In genomic region chr11:102451041-102451692, GRCh38 we compare ENCODE assay signal across 8 cellular contexts. TPM values are rescaled to one million over a fixed set of nuclear protein-coding genes. Genes with fewer than 3 reads are reported as not detected.
DNase-seq lines count a peak whose midpoint lies in the region; ATAC-seq, FAIRE-seq and TF ChIP-seq lines count a peak whose summit lies in the region.

No MANE protein-coding gene starts in this region.

- H3K9me3 ChIP-seq in small intestine (ENCODE audit: control insufficient read depth, low read depth): no peaks in the 10 kb centered on the region

- H3K27me3 Mint-ChIP-seq in HFFc6 (ENCODE audit: insufficient read depth): peaks cover 2% of the 10 kb centered on the region; the same call in 1 of the 2 replicates
- H3K27me3 Mint-ChIP-seq in activated CD4-positive, alpha-beta memory T cell treated with anti-CD3 and anti-CD28 coated beads for 36 hours: no peaks in the 10 kb centered on the region

- POLR2A ChIA-PET in activated CD4-positive, alpha-beta memory T cell treated with anti-CD3 and anti-CD28 coated beads for 36 hours (lab: Charles Lee): interaction anchor here (0.7 to 1.1 kb wide), 8 partner anchors 21 to 133 kb away, joined by 3 to 7 read pairs (median 4); partner anchors contain the start of gene BIRC2

- H3K9me3 Mint-ChIP-seq in HFFc6: no peaks in the 10 kb centered on the region
- H3K9me3 Mint-ChIP-seq in activated CD4-positive, alpha-beta memory T cell treated with anti-CD3 and anti-CD28 coated beads for 36 hours: no peaks in the 10 kb centered on the region

- H3K27me3 ChIP-seq in small intestine (ENCODE audit: control insufficient read depth in 2 of 2, insufficient read depth in 2 of 2, low read length in 2 of 2): no peaks in the 10 kb centered on the region

- peaks cover 9% of the 10 kb centered on the region for H3K36me3 Mint-ChIP-seq in HFFc6 (ENCODE audit: low read depth)
- peaks cover 44% of the 10 kb centered on the region for H3K36me3 Mint-ChIP-seq in activated CD4-positive, alpha-beta memory T cell treated with anti-CD3 and anti-CD28 coated beads for 36 hours

- peak overlapping the region; percentile 91 for H3K27ac Mint-ChIP-seq in HFFc6
- peak overlapping the region; percentile 96 for H3K27ac Mint-ChIP-seq in activated CD4-positive, alpha-beta memory T cell treated with anti-CD3 and anti-CD28 coated beads for 36 hours

- H3K4me3 ChIP-seq in iPS-11a (ENCODE audit: low read depth, low read length) (peak overlapping the region; percentile 84), small intestine (ENCODE audit: low read depth in 1 of 2, low read length in 2 of 2) (peak overlapping the region; percentile 93 to 94)

- H3K36me3 ChIP-seq in small intestine (ENCODE audit: control insufficient read depth in 2 of 2, insufficient read depth in 2 of 2, low read length in 2 of 2): no peaks in the 10 kb centered on the region

- DNase-seq in HFFc6 (no peak), small intestine (no peak), GF-D8 (lab: John Stamatoyannopoulos, UW) (no peak), NCI-H2107 treated with DMSO at 0.1 percent for 48 hours (lab: John Stamatoyannopoulos, UW; ENCODE audit: unreplicated experiment) (no peak), posterior cingulate gyrus (no peak)
- no peak for DNase-seq in activated CD4-positive, alpha-beta memory T cell treated with anti-CD3 and anti-CD28 coated beads for 36 hours

- intact Hi-C loops in activated CD4-positive, alpha-beta memory T cell treated with anti-CD3 and anti-CD28 coated beads for 36 hours (cut with micrococcal nuclease): loop anchor here (1.0 kb wide), 6 partner anchors 21 to 163 kb away; partner anchors contain the start of genes BIRC2 and BIRC3
- intact Hi-C loops in posterior cingulate gyrus (cut with DNase I): loop anchor here (1.0 to 5.0 kb wide), 3 partner anchors 46 to 104 kb away; partner anchors contain the start of gene BIRC2

- peaks cover 73% of the 10 kb centered on the region for H3K4me1 Mint-ChIP-seq in HFFc6 (ENCODE audit: low read depth)
- peaks cover 76% of the 10 kb centered on the region for H3K4me1 Mint-ChIP-seq in activated CD4-positive, alpha-beta memory T cell treated with anti-CD3 and anti-CD28 coated beads for 36 hours (ENCODE audit: low read depth)

- FAIRE-seq in small intestine (lab: Jason Lieb, UNC): no peak

- no peak for ATAC-seq in GM19328 (IDR thresholded peaks at IDR 0.05; ENCODE audit: unreplicated experiment)

- CTCF ChIA-PET in activated CD4-positive, alpha-beta memory T cell treated with anti-CD3 and anti-CD28 coated beads for 36 hours (lab: Charles Lee): interaction anchor here (0.7 to 2.1 kb wide), 16 partner anchors 11 to 216 kb away, joined by 3 to 15 read pairs (median 5); no protein-coding TSS in a partner anchor

- 7 to 24% (median 7%) methylated on average over 6 of the region's 6 CpGs for WGBS in small intestine, 3 donors

- no peak for TF ChIP-seq CTCF in HFFc6 (IDR thresholded peaks at IDR 0.05)

- H3K4me3 Mint-ChIP-seq in HFFc6: peak overlapping the region; percentile 98
- peak overlapping the region; percentile 84 for H3K4me3 Mint-ChIP-seq in activated CD4-positive, alpha-beta memory T cell treated with anti-CD3 and anti-CD28 coated beads for 36 hours

- peak overlapping the region; percentile 67 to 96 for H3K27ac ChIP-seq in small intestine (ENCODE audit: low read depth in 1 of 2, low read length in 1 of 2)

- peaks cover 3 to 8% of the 10 kb centered on the region in 2 donors for H3K4me1 ChIP-seq in small intestine (ENCODE audit: control insufficient read depth in 2 of 2, insufficient read depth in 1 of 2, low read depth in 1 of 2, low read length in 1 of 2)

RNA-seq across cellular contexts. Expression of gene TMEM123, which starts 1.4 kb away (rescaled TPM):
- 100 to 1,000 TPM; 128 to 197 (median 161) TPM for total RNA-seq in HFFc6 (2021; fragmentation: NEBNext Ultra II Directional; extraction: Animal tissue kit (Norgen Biotek cat#: 25700))
- total RNA-seq in activated CD4-positive, alpha-beta memory T cell treated with anti-CD3 and anti-CD28 coated beads for 36 hours: 100 to 1,000 TPM; 175 to 180 TPM
- 10 to 100 TPM in 2 of 3 donors, 1 to 10 TPM in 1; 5.1 to 64.4 (median 11.3) TPM for polyA plus RNA-seq in small intestine
